In genomic region chr20:5216663-5217062, GRCh38 we compare ENCODE assay signal across 18 cellular contexts.
"Had no signal": no experiment of that assay in that cellular context is flagged by ENCODE, and none has a peak within 500 bp of the region (broad histone marks: within the 10 kb centered on the region; RNA-seq: fewer than 3 reads in every experiment).

No MANE protein-coding gene starts in this region.

- DNase-seq: activated CD4-positive, alpha-beta T cell treated with anti-CD3 and anti-CD28 coated beads for 1 hour; activated CD4-positive, alpha-beta T cell treated with anti-CD3 and anti-CD28 coated beads, Interleukin-2, amount 50 U/mL, for 48 hours; activated naive CD8-positive, alpha-beta T cell treated with anti-CD3 and anti-CD28 coated beads for 36 hours; amniotic stem cell; effector memory CD8-positive, alpha-beta T cell; glutamatergic neuron; occipital lobe; sigmoid colon; stimulated activated CD4-positive, alpha-beta T cell treated with anti-CD3 and anti-CD28 coated beads, Interleukin-4, amount 100 ng/mL, for 4 hours; upper lobe of left lung; WERI-Rb-1 had no signal

- H3K9me3 ChIP-seq: prostate gland, sigmoid colon, thoracic aorta, upper lobe of left lung had no signal

- H3K4me1 Mint-ChIP-seq: activated naive CD8-positive, alpha-beta T cell treated with anti-CD3 and anti-CD28 coated beads for 36 hours; nephron; stimulated activated memory B cell treated with anti-CD40 and anti-IgM and Interleukin-4, amounts not matched to agents 10 μg/mL and 1 μg/mL and 100 μg/mL, for 72 hours had no signal

- H3K4me1 ChIP-seq: prostate gland, sigmoid colon had no signal

- H3K36me3 ChIP-seq: prostate gland, WERI-Rb-1 had no signal

- H3K27me3 Mint-ChIP-seq: activated naive CD8-positive, alpha-beta T cell treated with anti-CD3 and anti-CD28 coated beads for 36 hours; effector memory CD8-positive, alpha-beta T cell; stimulated activated memory B cell treated with anti-CD40 and anti-IgM and Interleukin-4, amounts not matched to agents 10 μg/mL and 1 μg/mL and 100 μg/mL, for 72 hours had no signal

- ATAC-seq: effector memory CD8-positive, alpha-beta T cell; stimulated activated memory B cell treated with anti-CD40 and anti-IgM and Interleukin-4, amounts not matched to agents 10 μg/mL and 1 μg/mL and 100 μg/mL, for 72 hours had no signal

- H3K9me3 Mint-ChIP-seq: activated naive CD8-positive, alpha-beta T cell treated with anti-CD3 and anti-CD28 coated beads for 36 hours; activated T-helper 1 cell treated with anti-CD3 and anti-CD28 coated beads, Interleukin-12 subunit alpha, Interleukin-12 subunit beta, Interleukin-2, Interleukin-4 antibody, amounts not matched to agents 30 ng/mL and 10 ng/mL and 1 ng/mL, durations not matched to agents 14 hours and 24 hours and 36 hours; effector memory CD8-positive, alpha-beta T cell; mesothelial cell of epicardium; nephron; stimulated activated memory B cell treated with anti-CD40 and anti-IgM and Interleukin-4, amounts not matched to agents 10 μg/mL and 1 μg/mL and 100 μg/mL, for 72 hours had no signal

- H3K27me3 ChIP-seq: sigmoid colon, upper lobe of left lung had no signal

- H3K27ac ChIP-seq: prostate gland, sigmoid colon, thoracic aorta, upper lobe of left lung, WERI-Rb-1 had no signal

- H3K4me3 Mint-ChIP-seq: activated naive CD8-positive, alpha-beta T cell treated with anti-CD3 and anti-CD28 coated beads for 36 hours; activated T-helper 1 cell treated with anti-CD3 and anti-CD28 coated beads, Interleukin-12 subunit alpha, Interleukin-12 subunit beta, Interleukin-2, Interleukin-4 antibody, amounts not matched to agents 30 ng/mL and 10 ng/mL and 1 ng/mL, durations not matched to agents 14 hours and 24 hours and 36 hours; effector memory CD8-positive, alpha-beta T cell; mesothelial cell of epicardium; nephron; stimulated activated memory B cell treated with anti-CD40 and anti-IgM and Interleukin-4, amounts not matched to agents 10 μg/mL and 1 μg/mL and 100 μg/mL, for 72 hours had no signal

- H3K4me3 ChIP-seq: lung, prostate gland, sigmoid colon, thoracic aorta, upper lobe of left lung had no signal

- H3K27ac Mint-ChIP-seq: activated naive CD8-positive, alpha-beta T cell treated with anti-CD3 and anti-CD28 coated beads for 36 hours; activated T-helper 1 cell treated with anti-CD3 and anti-CD28 coated beads, Interleukin-12 subunit alpha, Interleukin-12 subunit beta, Interleukin-2, Interleukin-4 antibody, amounts not matched to agents 30 ng/mL and 10 ng/mL and 1 ng/mL, durations not matched to agents 14 hours and 24 hours and 36 hours; effector memory CD8-positive, alpha-beta T cell; mesothelial cell of epicardium; stimulated activated memory B cell treated with anti-CD40 and anti-IgM and Interleukin-4, amounts not matched to agents 10 μg/mL and 1 μg/mL and 100 μg/mL, for 72 hours had no signal
